8 cellular contexts compared by ENCODE assay signal in genomic region chr19:45455707-45456499, GRCh38.
A peak's percentile ranks its signal among the peaks of the same experiment; 100 is the strongest.
DNase-seq lines count a peak whose midpoint lies in the region; ATAC-seq and TF ChIP-seq lines count a peak whose summit lies in the region.

No MANE protein-coding gene starts in this region.

- peak overlapping the region; percentile 9 for H3K9ac ChIP-seq in NT2/D1 (ENCODE audit: insufficient read length, low read depth)

- H3K4me1 ChIP-seq in NT2/D1 (ENCODE audit: insufficient read depth, insufficient read length), result no peaks in the 10 kb centered on the region

- ATAC-seq in GM21360 (IDR thresholded peaks at IDR 0.05; ENCODE audit: unreplicated experiment), result peak; percentile 42
- ATAC-seq in GM19455 (IDR thresholded peaks at IDR 0.05; ENCODE audit: unreplicated experiment), result no peak
- no peak for ATAC-seq in GM18502 (IDR thresholded peaks at IDR 0.05; ENCODE audit: poor library complexity, unreplicated experiment)

- H3K27me3 ChIP-seq in NT2/D1 (ENCODE audit: insufficient read depth, insufficient read length), result peaks cover 10% of the 10 kb centered on the region

- no peak for TF ChIP-seq CTCF in foreskin fibroblast (IDR thresholded peaks at IDR 0.05; ENCODE audit: low read depth, low read length)

- peak; percentile 95 for DNase-seq in AG08396 (ENCODE audit: low spot score)
- peak; percentile 78 for DNase-seq in NT2/D1 (ENCODE audit: low read depth, low spot score)
- peak; percentile 87 for DNase-seq in activated effector memory CD4-positive, alpha-beta T cell treated with anti-CD3 and anti-CD28 coated beads, Interleukin-2, amount 50 U/mL, for 16 hours
- peak; percentile 99 to 100 for DNase-seq in foreskin fibroblast
- peak; percentile 98 for DNase-seq in non-pigmented ciliary epithelial cell (ENCODE audit: low read depth)

- H3K4me3 ChIP-seq in NT2/D1 (ENCODE audit: insufficient read length, low read depth) (no peak overlapping the region), foreskin fibroblast (ENCODE audit: low read depth in 1 of 2, low read length in 2 of 2) (peak overlapping the region; percentile 21 to 30)

- no peaks in the 10 kb centered on the region for H3K9me3 ChIP-seq in NT2/D1 (ENCODE audit: insufficient read depth, low read length)

- no peaks in the 10 kb centered on the region for H3K36me3 ChIP-seq in NT2/D1 (ENCODE audit: insufficient read depth, insufficient read length, low read length)
